17 cellular contexts compared by ENCODE assay signal in the genomic region with DNA sequence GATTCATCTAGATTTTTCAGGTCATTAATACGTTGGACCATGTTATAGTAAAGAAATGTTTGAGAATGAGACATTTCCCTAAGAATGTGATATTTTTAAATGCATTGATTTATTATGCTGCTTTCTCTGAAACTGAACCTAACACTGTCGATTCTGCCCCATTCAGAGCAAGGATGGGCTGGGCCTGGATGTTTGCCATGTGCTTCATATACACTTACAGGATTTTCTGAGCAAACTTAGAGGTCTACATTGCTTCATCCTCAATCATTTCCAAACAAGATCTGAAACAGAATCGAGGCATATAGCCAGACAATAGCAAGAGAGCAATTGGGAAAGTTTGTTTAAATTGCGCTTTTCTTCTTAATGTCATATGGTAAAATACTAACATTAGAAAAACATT.
DNase-seq lines count a peak whose midpoint lies in the region; FAIRE-seq and TF ChIP-seq lines count a peak whose summit lies in the region.
"Had no signal": no experiment of that assay in that cellular context is flagged by ENCODE, and none has a peak within 500 bp of the region (broad histone marks: within the 10 kb centered on the region; RNA-seq: fewer than 3 reads in every experiment).

No MANE protein-coding gene starts in this region.

- no peak overlapping the region for H3K4me2 ChIP-seq in SK-N-SH
- H3K4me2 ChIP-seq: BLaER1 treated with 17β-estradiol and CSF1 and Interleukin-3, amounts not matched to agents 10 nM and 100 nM had no signal

- no peaks in the 10 kb centered on the region for H3K79me2 ChIP-seq in SK-N-SH (ENCODE audit: insufficient read depth)

- TF ChIP-seq EP300 in SK-N-SH (IDR thresholded peaks at IDR 0.05; ENCODE audit: borderline replicate concordance in 1 of 2, low read depth in 1 of 2, low read length in 1 of 2) = no peak

- no peaks in the 10 kb centered on the region for H3K27me3 ChIP-seq in SK-N-SH (ENCODE audit: insufficient read depth)
- H3K27me3 ChIP-seq: BLaER1 treated with 17β-estradiol and CSF1 and Interleukin-3, amounts not matched to agents 10 nM and 100 nM had no signal

- H4K20me1 ChIP-seq in SK-N-SH (ENCODE audit: insufficient read depth) = no peaks in the 10 kb centered on the region
- H4K20me1 ChIP-seq: BLaER1 treated with 17β-estradiol and CSF1 and Interleukin-3, amounts not matched to agents 10 nM and 100 nM had no signal

- FAIRE-seq in GM19239 (lab: Jason Lieb, UNC) = no peak
- FAIRE-seq: H1, HepG2 had no signal

- H3K36me3 ChIP-seq in SK-N-SH (replicated peaks in 1 of 2; ENCODE audit: control insufficient read depth in 1 of 2, insufficient read depth in 2 of 2, low read length in 1 of 2) = no peaks in the 10 kb centered on the region
- H3K36me3 ChIP-seq: BLaER1 treated with 17β-estradiol and CSF1 and Interleukin-3, amounts not matched to agents 10 nM and 100 nM had no signal

- 55% methylated on average over 4 of the region's 4 CpGs for WGBS in SK-N-SH (ENCODE audit: low lambda C conversion rate)

- H3K4me3 Mint-ChIP-seq in nephron = no peak overlapping the region
- H3K4me3 Mint-ChIP-seq: B cell; CD8-positive, alpha-beta T cell; H9 had no signal

- H3K9me3 ChIP-seq in SK-N-SH = no peaks in the 10 kb centered on the region
- H3K9me3 ChIP-seq: BLaER1 treated with 17β-estradiol and CSF1 and Interleukin-3, amounts not matched to agents 10 nM and 100 nM had no signal

- H3K27me3 Mint-ChIP-seq in nephron (ENCODE audit: low read depth) = peaks cover under 1% of the 10 kb centered on the region
- H3K27me3 Mint-ChIP-seq: B cell had no signal

- H3K9me2 ChIP-seq in SK-N-SH = no peaks in the 10 kb centered on the region

- no peak for TF ChIP-seq RAD21 in SK-N-SH (IDR thresholded peaks at IDR 0.05; ENCODE audit: low read length)

- H3K4me3 ChIP-seq in AG04449 (ENCODE audit: low read depth, low read length) (no peak overlapping the region), SK-N-SH (ENCODE audit: low read depth in 2 of 2, low read length in 1 of 2) (no peak overlapping the region)
- H3K4me3 ChIP-seq: BLaER1 treated with 17β-estradiol and CSF1 and Interleukin-3, amounts not matched to agents 10 nM and 100 nM had no signal

- TF ChIP-seq CTCF in AG04449 (IDR thresholded peaks at IDR 0.05; ENCODE audit: insufficient read depth, low read length, missing control alignments) (no peak), SK-N-SH (IDR thresholded peaks at IDR 0.05) (no peak), nephron (IDR thresholded peaks at IDR 0.05; ENCODE audit: unreplicated experiment in 3 of 3) (no peak)

- H3K27ac Mint-ChIP-seq in nephron = peak overlapping the region; percentile 0 to 48 (median 35)
- H3K27ac Mint-ChIP-seq: B cell; CD8-positive, alpha-beta T cell; H9 had no signal

- peak overlapping the region; percentile 22; the same call in 1 of the 2 replicates for H2AFZ ChIP-seq in SK-N-SH (ENCODE audit: low read depth)

- POLR2A ChIA-PET in AG04449 (lab: Yijun Ruan, JAX) = no interaction called here
- POLR2A ChIA-PET in SK-N-SH (lab: Yijun Ruan, JAX) = no interaction called here

- DNase-seq in AG04449 (ENCODE audit: low read depth, low spot score) (peak; percentile 46), SK-N-SH (no peak), fibroblast of peridontal ligament (ENCODE audit: extremely low read depth) (peak; percentile 30), GM19239 (ENCODE audit: insufficient read length, low spot score) (no peak), NCI-H187 (lab: John Stamatoyannopoulos, UW) (no peak)
- no peak for DNase-seq in activated CD8-positive, alpha-beta memory T cell treated with anti-CD3 and anti-CD28 coated beads, Interleukin-2, amount 50 U/mL, for 4 hours
- DNase-seq: 8988T; Calu3; CD8-positive, alpha-beta T cell; DMS79 treated with DMSO at 0.1 percent for 48 hours; GF-D8; H9 had no signal

- H3K36me3 Mint-ChIP-seq in nephron (ENCODE audit: low read depth) = no peaks in the 10 kb centered on the region
- H3K36me3 Mint-ChIP-seq: CD8-positive, alpha-beta T cell had no signal

- CTCF ChIA-PET in AG04449 (lab: Yijun Ruan, JAX) = no interaction called here
- CTCF ChIA-PET in SK-N-SH (lab: Yijun Ruan, JAX) = no interaction called here

- peaks cover 20% of the 10 kb centered on the region for H3K4me1 Mint-ChIP-seq in nephron
- H3K4me1 Mint-ChIP-seq: B cell had no signal

- no peak overlapping the region for H3K9ac ChIP-seq in SK-N-SH
- H3K9ac ChIP-seq: BLaER1 treated with 17β-estradiol and CSF1 and Interleukin-3, amounts not matched to agents 10 nM and 100 nM had no signal

- peaks cover 4% of the 10 kb centered on the region for H3F3A ChIP-seq in SK-N-SH (replicated peaks; ENCODE audit: insufficient read depth)

- H3K27ac ChIP-seq in SK-N-SH (ENCODE audit: low read depth in 2 of 2, low read length in 1 of 2) = no peak overlapping the region
- H3K27ac ChIP-seq: BLaER1 treated with 17β-estradiol and CSF1 and Interleukin-3, amounts not matched to agents 10 nM and 100 nM had no signal

- no peaks in the 10 kb centered on the region for H3K9me3 Mint-ChIP-seq in nephron
- H3K9me3 Mint-ChIP-seq: CD8-positive, alpha-beta T cell; H9 had no signal

- no peaks in the 10 kb centered on the region for H3K4me1 ChIP-seq in SK-N-SH (ENCODE audit: control insufficient read depth in 1 of 2, insufficient read depth in 2 of 2, low read depth in 1 of 2, low read length in 1 of 2)
- H3K4me1 ChIP-seq: BLaER1 treated with 17β-estradiol and CSF1 and Interleukin-3, amounts not matched to agents 10 nM and 100 nM had no signal

TF ChIP-seq in SK-N-SH, 30 proteins besides CTCF, POLR2A, EP300 and RAD21:
- TF ChIP-seq RXRA (IDR thresholded peaks at IDR 0.05; ENCODE audit: borderline replicate concordance, low read depth) (no peak), TCF12 (IDR thresholded peaks at IDR 0.05) (no peak), TEAD4 (IDR thresholded peaks at IDR 0.05; ENCODE audit: borderline replicate concordance, insufficient read depth) (no peak), MEF2A (IDR thresholded peaks at IDR 0.05; ENCODE audit: borderline replicate concordance, low read depth) (no peak), CHD2 (IDR thresholded peaks at IDR 0.05; ENCODE audit: low read length, partially characterized antibody) (no peak), MXI1 (IDR thresholded peaks at IDR 0.05; ENCODE audit: low read depth, low read length) (no peak), FOSL2 (IDR thresholded peaks at IDR 0.05; ENCODE audit: borderline replicate concordance, low read depth) (no peak), GABPA (IDR thresholded peaks at IDR 0.05; ENCODE audit: low read depth) (no peak), ELF1 (IDR thresholded peaks at IDR 0.05) (no peak), POLR2AphosphoS5 (IDR thresholded peaks at IDR 0.05; ENCODE audit: low read depth, low read length) (no peak), RCOR1 (IDR thresholded peaks at IDR 0.05; ENCODE audit: low read length) (no peak), FOXJ3 (CRISPR knock-in tag; IDR thresholded peaks at IDR 0.05) (no peak)
- TF ChIP-seq, protein P1, sequence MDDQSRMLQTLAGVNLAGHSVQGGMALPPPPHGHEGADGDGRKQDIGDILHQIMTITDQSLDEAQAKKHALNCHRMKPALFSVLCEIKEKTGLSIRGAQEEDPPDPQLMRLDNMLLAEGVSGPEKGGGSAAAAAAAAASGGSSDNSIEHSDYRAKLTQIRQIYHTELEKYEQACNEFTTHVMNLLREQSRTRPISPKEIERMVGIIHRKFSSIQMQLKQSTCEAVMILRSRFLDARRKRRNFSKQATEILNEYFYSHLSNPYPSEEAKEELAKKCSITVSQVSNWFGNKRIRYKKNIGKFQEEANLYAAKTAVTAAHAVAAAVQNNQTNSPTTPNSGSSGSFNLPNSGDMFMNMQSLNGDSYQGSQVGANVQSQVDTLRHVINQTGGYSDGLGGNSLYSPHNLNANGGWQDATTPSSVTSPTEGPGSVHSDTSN (IDR thresholded peaks at IDR 0.05) = no peak
- TF ChIP-seq, protein P2, sequence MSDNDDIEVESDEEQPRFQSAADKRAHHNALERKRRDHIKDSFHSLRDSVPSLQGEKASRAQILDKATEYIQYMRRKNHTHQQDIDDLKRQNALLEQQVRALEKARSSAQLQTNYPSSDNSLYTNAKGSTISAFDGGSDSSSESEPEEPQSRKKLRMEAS (IDR thresholded peaks at IDR 0.05; ENCODE audit: low read depth) = no peak
- TF ChIP-seq, protein P3, sequence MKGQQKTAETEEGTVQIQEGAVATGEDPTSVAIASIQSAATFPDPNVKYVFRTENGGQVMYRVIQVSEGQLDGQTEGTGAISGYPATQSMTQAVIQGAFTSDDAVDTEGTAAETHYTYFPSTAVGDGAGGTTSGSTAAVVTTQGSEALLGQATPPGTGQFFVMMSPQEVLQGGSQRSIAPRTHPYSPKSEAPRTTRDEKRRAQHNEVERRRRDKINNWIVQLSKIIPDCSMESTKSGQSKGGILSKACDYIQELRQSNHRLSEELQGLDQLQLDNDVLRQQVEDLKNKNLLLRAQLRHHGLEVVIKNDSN (IDR thresholded peaks at IDR 0.05; ENCODE audit: borderline replicate concordance, low read depth) = no peak
- TF ChIP-seq, protein P4, sequence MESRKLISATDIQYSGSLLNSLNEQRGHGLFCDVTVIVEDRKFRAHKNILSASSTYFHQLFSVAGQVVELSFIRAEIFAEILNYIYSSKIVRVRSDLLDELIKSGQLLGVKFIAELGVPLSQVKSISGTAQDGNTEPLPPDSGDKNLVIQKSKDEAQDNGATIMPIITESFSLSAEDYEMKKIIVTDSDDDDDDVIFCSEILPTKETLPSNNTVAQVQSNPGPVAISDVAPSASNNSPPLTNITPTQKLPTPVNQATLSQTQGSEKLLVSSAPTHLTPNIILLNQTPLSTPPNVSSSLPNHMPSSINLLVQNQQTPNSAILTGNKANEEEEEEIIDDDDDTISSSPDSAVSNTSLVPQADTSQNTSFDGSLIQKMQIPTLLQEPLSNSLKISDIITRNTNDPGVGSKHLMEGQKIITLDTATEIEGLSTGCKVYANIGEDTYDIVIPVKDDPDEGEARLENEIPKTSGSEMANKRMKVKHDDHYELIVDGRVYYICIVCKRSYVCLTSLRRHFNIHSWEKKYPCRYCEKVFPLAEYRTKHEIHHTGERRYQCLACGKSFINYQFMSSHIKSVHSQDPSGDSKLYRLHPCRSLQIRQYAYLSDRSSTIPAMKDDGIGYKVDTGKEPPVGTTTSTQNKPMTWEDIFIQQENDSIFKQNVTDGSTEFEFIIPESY (IDR thresholded peaks at IDR 0.05; ENCODE audit: borderline replicate concordance, low read depth) = no peak

Comparison
In these comparisons a context has a peak if more than half of its experiments do, and no peak if none do; other contexts are left out.
1. DNase-seq: peak in AG04449 (single experiment) and fibroblast of peridontal ligament (single experiment); none in SK-N-SH (single experiment), activated CD8-positive, alpha-beta memory T cell treated with anti-CD3 and anti-CD28 coated beads, Interleukin-2, amount 50 U/mL, for 4 hours (single experiment), GM19239 (single experiment) and NCI-H187 (0 of 2).